ENCODE assay signal across 8 cellular contexts in the genomic region with DNA sequence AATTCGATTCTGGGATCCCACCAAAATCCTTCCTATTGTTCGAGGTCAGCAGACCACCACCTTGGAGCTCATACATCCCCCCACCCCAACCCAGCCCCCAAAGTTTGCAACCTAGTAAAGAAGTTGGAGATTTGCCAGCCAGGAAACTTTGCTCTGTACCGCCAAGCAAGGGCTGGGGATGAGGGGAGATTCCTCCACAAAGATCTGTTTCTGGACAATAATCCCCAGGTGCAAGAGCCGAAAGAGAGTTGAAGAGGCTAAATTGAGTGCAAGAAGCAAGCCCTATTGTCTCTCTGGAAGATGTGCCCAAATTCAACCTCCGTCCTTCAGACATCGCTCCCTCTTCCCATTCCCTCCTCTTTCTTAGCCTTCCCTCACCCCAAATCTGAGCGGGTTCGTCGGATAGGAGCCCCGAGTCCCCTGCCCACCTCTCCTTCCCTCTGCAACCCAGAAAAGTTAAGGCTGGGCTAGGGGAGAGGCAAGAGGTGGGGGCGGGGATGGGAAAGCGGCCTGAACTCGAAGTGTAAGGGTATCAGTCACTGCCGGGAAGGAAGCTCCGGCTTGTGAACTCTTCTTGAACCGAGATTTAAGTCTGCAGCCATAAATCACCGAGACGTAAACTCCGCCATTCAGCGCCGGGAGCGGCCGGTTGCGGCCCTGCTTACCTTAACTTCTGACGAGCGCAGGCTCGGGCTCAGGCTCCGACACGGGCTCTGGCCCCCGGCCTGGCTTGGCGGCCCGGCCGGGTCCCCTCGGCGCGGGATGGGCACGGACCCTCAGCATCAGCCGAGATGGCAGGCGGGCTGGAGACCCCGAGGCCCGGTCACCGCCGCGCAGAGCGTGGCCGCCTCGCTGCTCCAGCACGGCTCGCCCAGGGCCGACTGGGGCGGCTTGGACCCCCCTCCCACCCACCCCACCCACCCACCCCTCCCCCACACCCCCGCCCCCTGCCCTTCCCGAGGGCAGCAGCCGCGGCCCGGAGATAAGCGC. TPM values are rescaled to one million over a fixed set of nuclear protein-coding genes. Genes with fewer than 3 reads are reported as not detected.
DNase-seq lines count a peak whose midpoint lies in the region; ATAC-seq and TF ChIP-seq lines count a peak whose summit lies in the region.

No MANE protein-coding gene starts in this region.

- intact Hi-C loops in Caco-2 (cut with micrococcal nuclease; ENCODE audit: unreplicated experiment) (no loop called here), PC-9 (cut with micrococcal nuclease; ENCODE audit: unreplicated experiment) (loop anchor here (2.0 to 10.0 kb wide), 3 partner anchors 40 to 632 kb away; a partner anchor contains a TSS)

- H3K4me1 ChIP-seq in Caco-2 = peaks cover 49% of the 10 kb centered on the region
- peaks cover 47% of the 10 kb centered on the region for H3K4me1 ChIP-seq in PC-9 (replicated peaks; ENCODE audit: insufficient read depth)
- H3K4me1 ChIP-seq in osteoblast (ENCODE audit: insufficient read depth, low read length) = peaks cover 49% of the 10 kb centered on the region

- H3K36me3 Mint-ChIP-seq in Caco-2 (ENCODE audit: insufficient read depth, unreplicated experiment) = peaks cover 34% of the 10 kb centered on the region

- H3K36me3 ChIP-seq in Caco-2 (ENCODE audit: control insufficient read depth, insufficient read depth, low read length) (no peaks in the 10 kb centered on the region; the same call in 1 of the 2 replicates), PC-9 (ENCODE audit: low read depth) (peaks cover 47% of the 10 kb centered on the region), osteoblast (ENCODE audit: insufficient read depth, low read length) (peaks cover 4% of the 10 kb centered on the region)

- no peak for TF ChIP-seq CTCF in Caco-2 (IDR thresholded peaks at IDR 0.05; ENCODE audit: insufficient read depth in 1 of 2, low read depth in 1 of 2, low read length in 1 of 2, severe bottlenecking in 1 of 2, unreplicated experiment in 1 of 2)
- TF ChIP-seq CTCF in PC-9 (conservative IDR thresholded peaks at IDR 0.05) = no peak
- no peak for TF ChIP-seq CTCF in fibroblast of villous mesenchyme (IDR thresholded peaks at IDR 0.05; ENCODE audit: insufficient read depth, low read depth, low read length)
- no peak for TF ChIP-seq CTCF in osteoblast (IDR thresholded peaks at IDR 0.05; ENCODE audit: extremely low read depth, low read depth, low read length)

- CTCF ChIA-PET in Caco-2 (lab: Charles Lee) = no interaction called here
- CTCF ChIA-PET in PC-9 (lab: Charles Lee) = interaction anchor here (0.7 kb wide), 1 partner anchor 564 kb away, joined by 3 read pairs; no protein-coding TSS in a partner anchor

- H3K4me1 Mint-ChIP-seq in Caco-2 (ENCODE audit: low read depth, unreplicated experiment) = peaks cover 24% of the 10 kb centered on the region

- no peaks in the 10 kb centered on the region for H3K9me2 ChIP-seq in PC-9 (ENCODE audit: insufficient read depth)

- H2AFZ ChIP-seq in PC-9 (peak overlapping the region; percentile 55; the same call in 1 of the 2 replicates), osteoblast (ENCODE audit: low read length) (no peak overlapping the region)

- peak overlapping the region; percentile 53 for H3K4me3 ChIP-seq in Caco-2 (ENCODE audit: low read depth, low read length)
- H3K4me3 ChIP-seq in PC-9 = peak overlapping the region; percentile 80
- peak overlapping the region; percentile 38 for H3K4me3 ChIP-seq in fibroblast of villous mesenchyme (ENCODE audit: low read depth, low read length)
- H3K4me3 ChIP-seq in osteoblast (ENCODE audit: insufficient read depth, low read length) = peak overlapping the region; percentile 64

- H3K27ac Mint-ChIP-seq in Caco-2 (ENCODE audit: unreplicated experiment) = peak overlapping the region; percentile 77

- H3K9me3 ChIP-seq in Caco-2 = no peaks in the 10 kb centered on the region
- no peaks in the 10 kb centered on the region for H3K9me3 ChIP-seq in PC-9 (ENCODE audit: insufficient read depth, low read depth)
- no peaks in the 10 kb centered on the region for H3K9me3 ChIP-seq in osteoblast (ENCODE audit: low read depth, low read length)

- H3F3A ChIP-seq in PC-9 (ENCODE audit: insufficient read depth, low read depth) = peaks cover 54% of the 10 kb centered on the region

- H3K9me3 Mint-ChIP-seq in Caco-2 (ENCODE audit: unreplicated experiment) = no peaks in the 10 kb centered on the region

- POLR2A ChIA-PET in Caco-2 (lab: Charles Lee) (interaction anchor here (2.1 to 2.7 kb wide), 3 partner anchors 9 to 18 kb away, joined by 4 to 19 read pairs (median 16); a partner anchor contains a TSS), PC-9 (lab: Charles Lee; ENCODE audit: unreplicated experiment) (interaction anchor here (0.5 to 0.8 kb wide), 7 partner anchors 15 to 288 kb away, joined by 3 to 12 read pairs (median 3); no protein-coding TSS in a partner anchor)

- H3K4me3 Mint-ChIP-seq in Caco-2 (ENCODE audit: unreplicated experiment) = peak overlapping the region; percentile 76

- no peaks in the 10 kb centered on the region for H3K27me3 Mint-ChIP-seq in Caco-2 (ENCODE audit: insufficient read depth, unreplicated experiment)

- H4K20me1 ChIP-seq in PC-9 (ENCODE audit: insufficient read depth) (no peaks in the 10 kb centered on the region), osteoblast (ENCODE audit: insufficient read depth, low read length) (peaks cover 16% of the 10 kb centered on the region)

- DNase-seq in Caco-2 (peak; percentile 65 to 83), PC-9 (peak; percentile 76 to 90), fibroblast of villous mesenchyme (ENCODE audit: low read depth) (peak; percentile 86), osteoblast (ENCODE audit: insufficient read length, low spot score, missing footprints) (peak; percentile 85), C1 segment of cervical spinal cord (lab: John Stamatoyannopoulos, UW) (no peak)
- DNase-seq in stimulated activated CD4-positive, alpha-beta T cell treated with anti-CD3 and anti-CD28 coated beads, Interleukin-2, amount 100 ng/mL, for 24 hours = no peak

- H3K4me2 ChIP-seq in PC-9 = peak overlapping the region; percentile 87
- peak overlapping the region; percentile 89 for H3K4me2 ChIP-seq in osteoblast (ENCODE audit: insufficient read depth, low read length)

- BruUV-seq in Caco-2 (replicated peaks; lab: Mats Ljungman, UMichigan) (no TSS peak), PC-9 (replicated peaks; lab: Mats Ljungman, UMichigan) (TSS peak; percentile 51)

- no peaks in the 10 kb centered on the region for H3K27me3 ChIP-seq in Caco-2 (replicated peaks; ENCODE audit: control insufficient read depth, insufficient read depth, low read length)
- no peaks in the 10 kb centered on the region for H3K27me3 ChIP-seq in PC-9 (ENCODE audit: insufficient read depth, low read depth)
- H3K27me3 ChIP-seq in osteoblast (ENCODE audit: insufficient read depth, low read length) = no peaks in the 10 kb centered on the region

- ATAC-seq in GM19023 (IDR thresholded peaks at IDR 0.05; ENCODE audit: unreplicated experiment) (no peak), GM21717 (IDR thresholded peaks at IDR 0.05; ENCODE audit: unreplicated experiment) (no peak)

- H3K27ac ChIP-seq in PC-9 = peak overlapping the region; percentile 92
- H3K27ac ChIP-seq in osteoblast (ENCODE audit: low read depth, low read length) = peak overlapping the region; percentile 97

- H3K79me2 ChIP-seq in PC-9 (ENCODE audit: low read depth) = peaks cover 94% of the 10 kb centered on the region
- peaks cover 22% of the 10 kb centered on the region for H3K79me2 ChIP-seq in osteoblast (ENCODE audit: insufficient read depth, low read length)

RNA-seq across cellular contexts. Expression of a gene that starts 10.8 kb away (rescaled TPM):
- 1.5 and 1.8 TPM in 2 replicates for total RNA-seq in Caco-2 (2022)
- total RNA-seq in PC-9 (2021) = 6.1 and 6.5 TPM in 2 replicates
- total RNA-seq in fibroblast of villous mesenchyme = 0.64 and 0.86 TPM in 2 replicates
- 0.36 and 0.59 TPM in 2 replicates for total RNA-seq in osteoblast

RNA-seq across cellular contexts. Expression of a gene that starts 17.3 kb away (rescaled TPM):
- total RNA-seq in Caco-2 (2022) (4.8 and 5.5 TPM in 2 replicates), PC-9 (2021) (not detected in 2 replicates), fibroblast of villous mesenchyme (0.97 and 1.3 TPM in 2 replicates), osteoblast (0.72 and 1.2 TPM in 2 replicates)

RNA-seq across cellular contexts. Expression of a gene that starts 17.5 kb away (rescaled TPM):
- total RNA-seq in Caco-2 (2022) = 18.5 and 18.8 TPM in 2 replicates
- 2.0 and 2.2 TPM in 2 replicates for total RNA-seq in PC-9 (2021)
- 0.32 and 0.43 TPM in 2 replicates for total RNA-seq in fibroblast of villous mesenchyme
- 0.72 and 1.5 TPM in 2 replicates for total RNA-seq in osteoblast

RNA-seq across cellular contexts. Expression of a gene that starts 30.2 kb away (rescaled TPM):
- total RNA-seq in Caco-2 (2022) = 4.3 and 4.9 TPM in 2 replicates
- 0.63 and 1.0 TPM in 2 replicates for total RNA-seq in PC-9 (2021)
- total RNA-seq in fibroblast of villous mesenchyme = 7.4 and 10.8 TPM in 2 replicates
- total RNA-seq in osteoblast = 3.2 and 5.8 TPM in 2 replicates

RNA-seq across cellular contexts. Expression of a gene that starts 34.3 kb away (rescaled TPM):
- 5.6 and 8.1 TPM in 2 replicates for total RNA-seq in Caco-2 (2022)
- 0.65 and 1.2 TPM in 2 replicates for total RNA-seq in PC-9 (2021)
- 10.6 and 11.2 TPM in 2 replicates for total RNA-seq in fibroblast of villous mesenchyme
- 5.0 and 7.6 TPM in 2 replicates for total RNA-seq in osteoblast

Comparison
In these comparisons a context has a peak if more than half of its experiments do, and no peak if none do; other contexts are left out.
1. DNase-seq: peak in Caco-2 (2 of 2), PC-9 (2 of 2), fibroblast of villous mesenchyme (single experiment) and osteoblast (single experiment); none in C1 segment of cervical spinal cord (0 of 14) and stimulated activated CD4-positive, alpha-beta T cell treated with anti-CD3 and anti-CD28 coated beads, Interleukin-2, amount 100 ng/mL, for 24 hours (0 of 2).
2. Peak in every context shown above with its lines, with median percentiles within 50 percentile points of each other: H3K4me3 ChIP-seq.